In the genomic region with DNA sequence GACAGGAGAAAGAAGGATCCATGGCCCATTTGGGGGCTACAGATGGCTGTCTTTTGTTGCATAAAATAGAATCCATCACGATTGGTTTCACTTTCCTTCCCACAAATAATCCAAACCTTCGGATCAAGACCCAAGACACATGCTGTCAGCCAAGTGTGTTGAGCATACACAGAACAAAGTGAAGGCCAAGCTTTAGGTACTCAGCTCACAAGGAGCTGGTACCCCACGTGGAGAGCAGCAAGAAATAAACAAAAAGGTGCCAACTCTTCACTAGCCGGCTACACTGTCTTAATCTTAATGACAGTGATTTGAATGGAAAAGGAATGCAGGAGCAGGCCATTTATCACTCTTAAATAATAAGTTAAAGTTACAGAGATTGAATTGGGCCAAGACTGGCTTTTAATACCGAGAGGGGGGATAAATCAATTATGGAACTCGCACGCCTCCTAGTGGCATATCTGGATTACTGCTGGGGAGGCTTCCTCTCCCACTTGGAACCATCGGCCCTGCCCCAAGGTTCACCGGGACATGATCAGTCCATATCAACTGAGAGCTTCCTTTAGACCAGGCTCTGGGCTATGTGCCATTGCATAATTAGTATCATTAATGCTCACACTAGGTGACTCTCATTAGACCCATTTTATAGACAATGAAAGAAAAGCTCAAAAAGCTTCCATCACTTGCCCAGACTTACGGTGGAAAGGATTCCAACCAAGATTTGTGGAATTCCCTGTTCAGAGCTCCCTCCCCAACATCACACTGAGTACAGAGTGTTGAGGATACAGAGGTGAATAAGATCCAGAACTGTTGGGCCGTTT, we compare ENCODE assay signal across 8 cellular contexts.
DNase-seq lines count a peak whose midpoint lies in the region; ATAC-seq, FAIRE-seq and TF ChIP-seq lines count a peak whose summit lies in the region.

No MANE protein-coding gene starts in this region.

- TF ChIP-seq CTCF in GM10248 (IDR thresholded peaks at IDR 0.05; ENCODE audit: control extremely low read depth, extremely low read depth, low read depth, missing control alignments) (peak; percentile 68), OCI-LY7 (conservative IDR thresholded peaks at IDR 0.05; ENCODE audit: low read length) (peak; percentile 93), K562 (IDR thresholded peaks at IDR 0.05 in 2 of 3, conservative IDR thresholded peaks at IDR 0.05 in 1 of 3; ENCODE audit: insufficient read depth in 2 of 3, low read depth in 1 of 3, low read length in 3 of 3) (peak; percentile 67 to 92 (median 91))

- H3K79me2 ChIP-seq in OCI-LY7 (ENCODE audit: insufficient read depth, low read depth, low read length) (no peaks in the 10 kb centered on the region), K562 (ENCODE audit: control insufficient read depth, insufficient read depth, low read length) (no peaks in the 10 kb centered on the region)

- no peak overlapping the region for H3K4me2 ChIP-seq in OCI-LY7 (ENCODE audit: low read length)
- no peak overlapping the region for H3K4me2 ChIP-seq in K562 (ENCODE audit: insufficient read depth, low read length)

- H2AFZ ChIP-seq in OCI-LY7 (ENCODE audit: low read length): no peak overlapping the region
- H2AFZ ChIP-seq in K562 (ENCODE audit: low read depth, low read length): no peak overlapping the region

- no peaks in the 10 kb centered on the region for H4K20me1 ChIP-seq in OCI-LY7 (ENCODE audit: insufficient read depth, low read length)
- H4K20me1 ChIP-seq in K562 (replicated peaks; ENCODE audit: control insufficient read depth, insufficient read depth, low read length): peaks cover 5% of the 10 kb centered on the region; the same call in 1 of the 2 replicates

- peaks cover 2 to 7% of the 10 kb centered on the region in 2 experiments; a peak in 3 of 5 replicates for H3K27me3 ChIP-seq in K562 (ENCODE audit: control insufficient read depth in 2 of 2, insufficient read depth in 2 of 2, low read length in 2 of 2)

- no peaks in the 10 kb centered on the region for H3K9me1 ChIP-seq in K562 (ENCODE audit: control insufficient read depth, insufficient read depth, low read length)

- no peak for TF ChIP-seq POLR2A in K562 (conservative IDR thresholded peaks at IDR 0.05)

- intact Hi-C loops in OCI-LY7 (cut with micrococcal nuclease; ENCODE audit: unreplicated experiment): loop anchor here (2.0 to 10.0 kb wide), 2 partner anchors 293 to 1337 kb away; no protein-coding TSS in a partner anchor
- intact Hi-C loops in K562 (cut with micrococcal nuclease): loop anchor here (1.0 to 5.0 kb wide), 4 partner anchors 194 to 1339 kb away; no protein-coding TSS in a partner anchor

- H3K4me3 ChIP-seq in OCI-LY7 (ENCODE audit: low read depth, low read length, poor library complexity, severe bottlenecking) (no peak overlapping the region), K562 (no peak overlapping the region)

- peak; percentile 35 for DNase-seq in 8988T
- DNase-seq in GM10248 (ENCODE audit: extremely low spot score): peak; percentile 66
- peak; percentile 51 for DNase-seq in OCI-LY7 (ENCODE audit: low spot score)
- peak; percentile 65 to 81 (median 78) for DNase-seq in K562 (ENCODE audit: extremely low read depth in 1 of 4, low spot score in 3 of 4)
- peak; percentile 76 for DNase-seq in iPS-NIHi11 (ENCODE audit: low spot score)
- DNase-seq in stimulated activated CD4-positive, alpha-beta T cell treated with anti-CD3 and anti-CD28 coated beads, Interleukin-15, amount 100 ng/mL, for 24 hours: peak; percentile 48
- no peak for DNase-seq in activated CD4-positive, CD25-positive, alpha-beta regulatory T cell treated with anti-CD3 and anti-CD28 coated beads, Interleukin-2, amount 50 U/mL, for 72 hours

- H3K27ac ChIP-seq in OCI-LY7 (ENCODE audit: low read depth, low read length, poor library complexity, severe bottlenecking): no peak overlapping the region
- no peak overlapping the region for H3K27ac ChIP-seq in K562 (ENCODE audit: extremely low read depth, low read depth, low read length)

- 10% methylated on average over 11 of the region's 11 CpGs for WGBS in K562 (ENCODE audit: insufficient coverage, low coverage, missing lambda C conversion rate)

- peak; percentile 70 to 84 for TF ChIP-seq RAD21 in K562 (CRISPR knock-in tag; conservative IDR thresholded peaks at IDR 0.05 in 1 of 2, IDR thresholded peaks at IDR 0.05 in 1 of 2)

- H3K9me3 ChIP-seq in OCI-LY7 (ENCODE audit: low read length) (no peaks in the 10 kb centered on the region), K562 (replicated peaks; ENCODE audit: control insufficient read depth, insufficient read depth, low read depth, low read length) (no peaks in the 10 kb centered on the region)

- in situ Hi-C loops in K562 (cut with MboI): loop anchor here (10.0 kb wide), 1 partner anchor 1337 kb away; no protein-coding TSS in a partner anchor

- TF ChIP-seq EP300 in K562 (IDR thresholded peaks at IDR 0.05; ENCODE audit: low read length): no peak

- H3K4me1 ChIP-seq in OCI-LY7 (ENCODE audit: insufficient read depth, low read length, poor library complexity, severe bottlenecking) (no peaks in the 10 kb centered on the region), K562 (replicated peaks in 1 of 2; ENCODE audit: control insufficient read depth in 2 of 2, insufficient read depth in 2 of 2, low read length in 2 of 2) (no peaks in the 10 kb centered on the region)

- FAIRE-seq in K562 (lab: Jason Lieb, UNC): peak; percentile 79

- H3K36me3 ChIP-seq in OCI-LY7 (ENCODE audit: insufficient read depth, low read length): no peaks in the 10 kb centered on the region
- H3K36me3 ChIP-seq in K562 (ENCODE audit: control insufficient read depth, insufficient read depth, low read length): no peaks in the 10 kb centered on the region

- BruUV-seq in OCI-LY7 (replicated peaks; lab: Mats Ljungman, UMichigan): no TSS peak
- BruUV-seq in K562 (replicated peaks; lab: Mats Ljungman, UMichigan): no TSS peak

- CTCF ChIA-PET in GM10248 (lab: Yijun Ruan, JAX) (interaction anchor here (0.7 to 2.1 kb wide), 18 partner anchors 9 to 1628 kb away, joined by 3 to 11 read pairs (median 4); no protein-coding TSS in a partner anchor), OCI-LY7 (lab: Charles Lee; ENCODE audit: unreplicated experiment) (interaction anchor here (0.6 kb wide), 1 partner anchor 18 kb away, joined by 3 read pairs; no protein-coding TSS in a partner anchor), K562 (lab: Yijun Ruan, JAX; ENCODE audit: low intra/inter-chr PET ratio) (interaction anchor here (0.6 kb wide), 2 partner anchors 96 to 303 kb away, joined by 3 read pairs; no protein-coding TSS in a partner anchor)

- ATAC-seq in HG03442 (IDR thresholded peaks at IDR 0.05; ENCODE audit: unreplicated experiment): peak; percentile 59
- peak; percentile 94 for ATAC-seq in K562

- H3K9ac ChIP-seq in K562 (ENCODE audit: insufficient read depth in 1 of 2, low read depth in 2 of 2, low read length in 2 of 2): no peak overlapping the region

- POLR2A ChIA-PET in GM10248 (lab: Yijun Ruan, JAX): no interaction called here
- POLR2A ChIA-PET in OCI-LY7 (lab: Charles Lee): no interaction called here
- POLR2A ChIA-PET in K562 (lab: Yijun Ruan, JAX): interaction anchor here (0.9 kb wide), 1 partner anchor 13 kb away, joined by 4 read pairs; no protein-coding TSS in a partner anchor

- H3K9me2 ChIP-seq in OCI-LY7 (ENCODE audit: insufficient read depth, low read length): no peaks in the 10 kb centered on the region

TF ChIP-seq in K562, 482 proteins besides CTCF, POLR2A, EP300 and RAD21 (continues in another document):
- TF ChIP-seq EWSR1 (IDR thresholded peaks at IDR 0.05; ENCODE audit: borderline replicate concordance, low read depth, partially characterized antibody) (no peak), TARDBP (IDR thresholded peaks at IDR 0.05) (no peak), GTF2E2 (tag; IDR thresholded peaks at IDR 0.05) (no peak), SMARCC2 (IDR thresholded peaks at IDR 0.05; ENCODE audit: low read depth) (no peak), HNRNPLL (IDR thresholded peaks at IDR 0.05; ENCODE audit: low read depth, low read length, poor library complexity, severe bottlenecking) (no peak), SPI1 (IDR thresholded peaks at IDR 0.05; ENCODE audit: borderline replicate concordance, low read depth, low read length) (peak; percentile 43; the same call in 1 of the 2 replicates), ZNF217 (CRISPR knock-in tag; IDR thresholded peaks at IDR 0.05) (no peak), ZNF77 (CRISPR knock-in tag; IDR thresholded peaks at IDR 0.05) (no peak), STAG1 (CRISPR knock-in tag; IDR thresholded peaks at IDR 0.05; ENCODE audit: borderline replicate concordance) (peak; percentile 77; the same call in 1 of the 2 replicates), ZNF282 (CRISPR knock-in tag; IDR thresholded peaks at IDR 0.05) (no peak), RB1 (IDR thresholded peaks at IDR 0.05; ENCODE audit: low read depth) (no peak), ZC3H8 (IDR thresholded peaks at IDR 0.05) (no peak), SMC3 (conservative IDR thresholded peaks at IDR 0.05; ENCODE audit: insufficient read depth, low read depth, low read length) (peak; percentile 67), JUNB (CRISPR knock-in tag; conservative IDR thresholded peaks at IDR 0.05) (no peak), LARP7 (IDR thresholded peaks at IDR 0.05) (no peak)
- TF ChIP-seq, protein P1, sequence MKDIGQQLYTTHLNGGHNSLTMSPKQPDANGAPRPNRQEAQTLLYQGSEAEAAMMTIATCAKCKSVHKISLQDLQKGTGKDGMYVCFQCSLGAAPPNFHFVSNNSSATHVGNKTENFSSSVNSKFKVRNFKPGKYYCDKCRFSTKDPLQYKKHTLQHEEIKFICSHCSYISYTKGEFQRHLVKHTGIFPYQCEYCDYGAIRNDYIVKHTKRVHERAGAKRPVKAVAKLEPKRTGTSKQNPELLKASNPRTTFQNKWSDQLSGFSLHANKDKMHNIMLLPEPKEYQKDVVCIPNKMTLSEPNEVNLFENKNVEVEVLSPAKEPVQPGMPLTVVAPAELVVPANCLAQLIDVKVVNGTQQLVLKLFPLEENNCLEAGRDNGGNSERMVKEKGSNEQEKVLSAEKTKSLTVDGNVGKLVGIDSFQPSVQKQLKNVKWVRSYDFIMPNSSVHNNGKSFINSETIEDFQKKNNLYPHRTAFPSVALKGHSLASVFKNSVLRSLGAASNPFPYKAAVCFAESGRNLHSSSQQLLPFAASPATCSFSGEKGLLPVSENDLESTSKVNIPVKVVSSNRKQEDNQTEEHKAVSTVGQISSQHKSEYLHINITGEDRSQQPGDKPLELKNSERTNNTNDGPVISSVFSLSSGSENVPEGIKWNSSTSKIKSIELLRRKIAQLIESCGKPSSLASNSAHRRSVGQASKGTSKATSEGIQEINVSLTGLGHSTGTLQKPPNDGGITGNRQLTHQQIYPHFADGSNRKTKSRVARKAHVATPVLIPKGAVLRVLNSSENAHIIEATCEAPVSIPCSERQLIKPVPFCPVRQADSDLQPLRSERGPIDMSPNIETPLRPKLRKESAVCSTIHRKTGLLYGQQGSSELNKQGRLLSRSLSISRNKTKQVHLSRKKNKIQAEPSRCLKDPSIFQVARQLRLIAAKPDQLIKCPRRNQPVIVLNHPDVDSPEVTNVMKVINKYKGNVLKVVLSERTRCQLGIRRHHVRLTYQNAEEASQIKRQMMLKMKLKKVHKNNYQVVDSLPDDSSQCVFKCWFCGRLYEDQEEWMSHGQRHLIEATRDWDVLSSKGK (CRISPR knock-in tag; IDR thresholded peaks at IDR 0.05): no peak
